11 cellular contexts compared by ENCODE assay signal in genomic region chr22:21593406-21594232, GRCh38. TPM values are rescaled to one million over a fixed set of nuclear protein-coding genes. Genes with fewer than 3 reads are reported as not detected.
DNase-seq lines count a peak whose midpoint lies in the region; ATAC-seq and TF ChIP-seq lines count a peak whose summit lies in the region.
"Had no signal": no experiment of that assay in that cellular context is flagged by ENCODE, and none has a peak within 500 bp of the region (broad histone marks: within the 10 kb centered on the region; RNA-seq: fewer than 3 reads in every experiment).

No MANE protein-coding gene starts in this region.

- peaks cover 36% of the 10 kb centered on the region for H3K36me3 ChIP-seq in CD8-positive, alpha-beta T cell (ENCODE audit: insufficient read depth, low read length)
- peaks cover 18% of the 10 kb centered on the region for H3K36me3 ChIP-seq in colonic mucosa
- H3K36me3 ChIP-seq in mucosa of descending colon (ENCODE audit: low read depth): no peaks in the 10 kb centered on the region
- H3K36me3 ChIP-seq: ovary had no signal

- TF ChIP-seq CTCF in CD8-positive, alpha-beta T cell (IDR thresholded peaks at IDR 0.05): no peak
- peak; percentile 12 for TF ChIP-seq CTCF in colonic mucosa (IDR thresholded peaks at IDR 0.05)
- no peak for TF ChIP-seq CTCF in mucosa of descending colon (IDR thresholded peaks at IDR 0.05)

- POLR2A ChIA-PET in CD8-positive, alpha-beta T cell (lab: Charles Lee): interaction anchor here (0.6 kb wide), 1 partner anchor 306 kb away, joined by 6 read pairs; no protein-coding TSS in a partner anchor
- POLR2A ChIA-PET in T-cell (lab: Charles Lee): interaction anchor here in 1 of 2 donors (0.6 kb wide), 1 partner anchor 32 kb away, joined by 6 read pairs; no protein-coding TSS in a partner anchor

- no peak overlapping the region for H3K9ac ChIP-seq in colonic mucosa (ENCODE audit: low read depth in 2 of 2, low read length in 2 of 2)

- no peak overlapping the region for H3K4me3 ChIP-seq in CD8-positive, alpha-beta T cell (ENCODE audit: low read depth, low read length)
- no peak overlapping the region for H3K4me3 ChIP-seq in colonic mucosa
- no peak overlapping the region for H3K4me3 ChIP-seq in mucosa of descending colon
- H3K4me3 ChIP-seq: HAP-1, ovary had no signal

- no peaks in the 10 kb centered on the region for H3K9me3 Mint-ChIP-seq in CD8-positive, alpha-beta T cell
- no peaks in the 10 kb centered on the region for H3K9me3 Mint-ChIP-seq in T-cell

- intact Hi-C loops in CD8-positive, alpha-beta T cell (cut with DNase I, micrococcal nuclease): no loop called here
- intact Hi-C loops in colonic mucosa (cut with DNase I) (no loop called here), mucosa of descending colon (cut with DNase I, micrococcal nuclease) (no loop called here)

- peaks cover 56% of the 10 kb centered on the region for H3K36me3 Mint-ChIP-seq in CD8-positive, alpha-beta T cell
- H3K36me3 Mint-ChIP-seq in T-cell: peaks cover 40% of the 10 kb centered on the region

- peaks cover 17% of the 10 kb centered on the region for H3K4me1 ChIP-seq in CD8-positive, alpha-beta T cell (ENCODE audit: insufficient read depth, low read length)
- H3K4me1 ChIP-seq in colonic mucosa: no peaks in the 10 kb centered on the region
- peaks cover 6% of the 10 kb centered on the region for H3K4me1 ChIP-seq in mucosa of descending colon (ENCODE audit: low read depth)
- H3K4me1 ChIP-seq: HAP-1 had no signal

- no peak for ATAC-seq in CD8-positive, alpha-beta T cell
- ATAC-seq in mucosa of descending colon (peak; percentile 75), HG02870 (IDR thresholded peaks at IDR 0.05; ENCODE audit: unreplicated experiment) (no peak), T-cell (replicated peaks in 1 of 4) (no peak)

- DNase-seq in CD8-positive, alpha-beta T cell: no peak
- DNase-seq in HuH-7 (ENCODE audit: low spot score): peak; percentile 70
- peak; percentile 40 for DNase-seq in colonic mucosa
- peak in 1 of 3 donors; percentile 31 for DNase-seq in mucosa of descending colon
- DNase-seq in OCI-M1 (lab: John Stamatoyannopoulos, UW): no peak
- DNase-seq in NK-92 (lab: John Stamatoyannopoulos, UW; ENCODE audit: unreplicated experiment): no peak
- no peak for DNase-seq in T-cell
- DNase-seq: foreskin melanocyte, ovary had no signal

- H3K9me3 ChIP-seq in CD8-positive, alpha-beta T cell (ENCODE audit: low read length): no peaks in the 10 kb centered on the region
- H3K9me3 ChIP-seq in colonic mucosa (no peaks in the 10 kb centered on the region), mucosa of descending colon (no peaks in the 10 kb centered on the region)
- H3K9me3 ChIP-seq: HAP-1, ovary had no signal

- no peaks in the 10 kb centered on the region for H3K27me3 ChIP-seq in CD8-positive, alpha-beta T cell (ENCODE audit: insufficient read depth, low read length)
- no peaks in the 10 kb centered on the region for H3K27me3 ChIP-seq in colonic mucosa
- H3K27me3 ChIP-seq: ovary had no signal

- CTCF ChIA-PET in CD8-positive, alpha-beta T cell (lab: Charles Lee): interaction anchor here (1.5 kb wide), 1 partner anchor 35 kb away, joined by 3 read pairs; no protein-coding TSS in a partner anchor
- CTCF ChIA-PET in T-cell (lab: Charles Lee): no interaction called here

- H3K27ac ChIP-seq in CD8-positive, alpha-beta T cell (ENCODE audit: low read depth, low read length): no peak overlapping the region
- no peak overlapping the region for H3K27ac ChIP-seq in colonic mucosa
- H3K27ac ChIP-seq: ovary had no signal

- no peaks in the 10 kb centered on the region for H3K27me3 Mint-ChIP-seq in CD8-positive, alpha-beta T cell (ENCODE audit: low read depth)
- H3K27me3 Mint-ChIP-seq in T-cell: no peaks in the 10 kb centered on the region

- peaks cover 65% of the 10 kb centered on the region for H3K4me1 Mint-ChIP-seq in CD8-positive, alpha-beta T cell (ENCODE audit: low read depth)
- H3K4me1 Mint-ChIP-seq in T-cell: peaks cover 66 to 70% (median 68%) of the 10 kb centered on the region in 3 donors

- peak overlapping the region; percentile 67 for H3K27ac Mint-ChIP-seq in CD8-positive, alpha-beta T cell
- H3K27ac Mint-ChIP-seq in T-cell: peak overlapping the region in 1 of 2 donors; percentile 40

- H3K4me3 Mint-ChIP-seq in CD8-positive, alpha-beta T cell: no peak overlapping the region
- no peak overlapping the region for H3K4me3 Mint-ChIP-seq in T-cell

RNA-seq across cellular contexts. Expression of gene UBE2L3, which starts 26.1 kb away (rescaled TPM):
- total RNA-seq in CD8-positive, alpha-beta T cell: 10 to 100 TPM; 20.7 to 22.4 TPM
- total RNA-seq in colonic mucosa (10 to 100 TPM; 56.8 to 78.7 TPM), mucosa of descending colon (10 to 100 TPM; 52.6 to 60.9 (median 60.7) TPM), T-cell (10 to 100 TPM; 28.4 to 38.7 (median 34.3) TPM)

RNA-seq across cellular contexts. Expression of gene YDJC, which starts 36.2 kb away (rescaled TPM):
- total RNA-seq in CD8-positive, alpha-beta T cell: 10 to 100 TPM; 25.6 to 26.0 TPM
- 10 to 100 TPM; 21.1 to 35.4 TPM for total RNA-seq in colonic mucosa
- 10 to 100 TPM; 12.5 to 26.5 (median 21.7) TPM for total RNA-seq in mucosa of descending colon
- 10 to 100 TPM; 28.3 to 69.2 (median 62.2) TPM for total RNA-seq in T-cell

RNA-seq across cellular contexts. Expression of gene CCDC116, which starts 38.9 kb away (rescaled TPM):
- total RNA-seq in CD8-positive, alpha-beta T cell: under 1 TPM; 0.19 to 0.33 TPM
- total RNA-seq in colonic mucosa: under 1 TPM in 1 of 2 donors, not detected in 1; 0.59 TPM
- total RNA-seq in mucosa of descending colon: under 1 TPM; 0.22 to 0.89 (median 0.26) TPM
- under 1 TPM in 4 of 5 donors, not detected in 1; 0.16 to 0.79 (median 0.66) TPM for total RNA-seq in T-cell

RNA-seq across cellular contexts. Expression of gene RIMBP3C, which starts 42.4 kb away (rescaled TPM):
- total RNA-seq in CD8-positive, alpha-beta T cell: not detected
- total RNA-seq in colonic mucosa (under 1 TPM in 1 of 2 donors, not detected in 1; 0.07 TPM), mucosa of descending colon (under 1 TPM in 2 of 3 donors, not detected in 1; 0.13 to 0.22 TPM), T-cell (1 to 10 TPM in 3 of 5 donors, not detected in 2; 2.8 to 4.7 (median 3.9) TPM)

RNA-seq across cellular contexts. Expression of gene SDF2L1, which starts 48.5 kb away (rescaled TPM):
- total RNA-seq in CD8-positive, alpha-beta T cell: 10 to 100 TPM; 20.8 to 21.5 TPM
- total RNA-seq in colonic mucosa (100 to 1,000 TPM in 1 of 2 donors, 10 to 100 TPM in 1; 48.8 to 177 TPM), mucosa of descending colon (10 to 100 TPM; 25.8 to 48.8 (median 28.0) TPM), T-cell (10 to 100 TPM; 22.1 to 55.4 (median 50.2) TPM)

Comparison
In these comparisons a context has a peak if more than half of its experiments do, and no peak if none do; other contexts are left out.
1. DNase-seq: peak in HuH-7 (single experiment) and colonic mucosa (single experiment); none in CD8-positive, alpha-beta T cell (0 of 7), OCI-M1 (single experiment), NK-92 (single experiment) and T-cell (0 of 34).